27 cellular contexts compared by ENCODE assay signal in the genomic region with DNA sequence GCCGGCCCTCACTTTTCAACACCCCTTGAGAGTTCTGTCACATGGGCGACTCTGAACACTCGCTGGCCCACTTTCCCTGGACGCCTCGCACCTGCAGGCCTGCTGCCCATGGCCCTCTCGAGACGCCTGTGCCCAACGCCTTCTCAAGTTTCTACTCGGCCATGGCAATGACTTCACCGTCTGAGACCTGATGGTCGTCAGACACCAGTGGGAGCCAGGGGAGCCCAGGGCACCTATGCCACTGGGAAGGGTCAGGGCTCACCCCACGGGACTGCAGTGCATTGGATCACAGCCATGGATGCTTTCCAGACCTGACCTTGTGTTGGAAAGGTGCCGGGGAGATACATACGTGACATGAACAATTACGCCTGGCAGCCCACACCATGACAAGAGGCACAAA.
DNase-seq lines count a peak whose midpoint lies in the region; ATAC-seq and TF ChIP-seq lines count a peak whose summit lies in the region.
"Had no signal": no experiment of that assay in that cellular context is flagged by ENCODE, and none has a peak within 500 bp of the region (broad histone marks: within the 10 kb centered on the region; RNA-seq: fewer than 3 reads in every experiment).

No MANE protein-coding gene starts in this region.

- no peaks in the 10 kb centered on the region for H3K9me3 ChIP-seq in skeletal muscle tissue (ENCODE audit: control insufficient read depth in 3 of 3, low read length in 3 of 3)

- peak overlapping the region in 1 of 3 donors; percentile 22 for H3K4me3 ChIP-seq in skeletal muscle tissue (ENCODE audit: low read length in 3 of 3)
- H3K4me3 ChIP-seq: GM23338, K562, tibial nerve had no signal

- H3K36me3 Mint-ChIP-seq in IgD-negative memory B cell = peaks cover 32% of the 10 kb centered on the region
- H3K36me3 Mint-ChIP-seq in chondrocyte (ENCODE audit: low read depth) = peaks cover 20% of the 10 kb centered on the region
- H3K36me3 Mint-ChIP-seq in mesothelial cell of epicardium = peaks cover 32% of the 10 kb centered on the region

- peak overlapping the region in 2 of 3 donors; percentile 24 to 77 for H3K9ac ChIP-seq in skeletal muscle tissue (ENCODE audit: low read depth in 1 of 3, low read length in 3 of 3)

- H3K27me3 ChIP-seq in skeletal muscle tissue (ENCODE audit: control insufficient read depth in 3 of 3, insufficient read depth in 3 of 3, low read length in 3 of 3) = no peaks in the 10 kb centered on the region
- H3K27me3 ChIP-seq: foreskin keratinocyte, tibial nerve had no signal

- peaks cover 32 to 49% (median 40%) of the 10 kb centered on the region in 3 donors for H3K4me1 Mint-ChIP-seq in IgD-negative memory B cell
- H3K4me1 Mint-ChIP-seq in chondrocyte (ENCODE audit: low read depth) = peaks cover 11% of the 10 kb centered on the region
- no peaks in the 10 kb centered on the region for H3K4me1 Mint-ChIP-seq in mesothelial cell of epicardium
- H3K4me1 Mint-ChIP-seq: GM23338 had no signal

- peak overlapping the region in 3 of 4 donors; percentile 20 to 87 (median 60) for H3K4me3 Mint-ChIP-seq in IgD-negative memory B cell
- no peak overlapping the region for H3K4me3 Mint-ChIP-seq in chondrocyte (ENCODE audit: unreplicated experiment)
- H3K4me3 Mint-ChIP-seq in mesothelial cell of epicardium = no peak overlapping the region
- H3K4me3 Mint-ChIP-seq: GM23338, HFFc6 had no signal

- peak overlapping the region; percentile 57 to 95 (median 63) for H3K27ac Mint-ChIP-seq in IgD-negative memory B cell
- no peak overlapping the region for H3K27ac Mint-ChIP-seq in chondrocyte (ENCODE audit: unreplicated experiment)
- peak overlapping the region; percentile 12 for H3K27ac Mint-ChIP-seq in mesothelial cell of epicardium
- H3K27ac Mint-ChIP-seq: activated T-helper 2 cell treated with anti-CD3 and anti-CD28 coated beads, Interferon-gamma antibody, Interleukin-2, Interleukin-4, amounts not matched to agents 10 μg/mL and 5 μg/mL and 100 μg/mL, durations not matched to agents 14 hours and 24 hours and 36 hours; GM23338; HFFc6 had no signal

- peaks cover 54 to 65% (median 64%) of the 10 kb centered on the region in 3 donors for H3K4me1 ChIP-seq in skeletal muscle tissue (ENCODE audit: control insufficient read depth in 3 of 3, insufficient read depth in 3 of 3, low read length in 3 of 3)
- H3K4me1 ChIP-seq: foreskin keratinocyte had no signal

- TF ChIP-seq CTCF in chondrocyte (IDR thresholded peaks at IDR 0.05) (no peak), mesothelial cell of epicardium (IDR thresholded peaks at IDR 0.05; ENCODE audit: unreplicated experiment) (no peak)

- H3K27me3 Mint-ChIP-seq in IgD-negative memory B cell (no peaks in the 10 kb centered on the region), chondrocyte (ENCODE audit: low read depth) (no peaks in the 10 kb centered on the region), mesothelial cell of epicardium (ENCODE audit: low read depth) (no peaks in the 10 kb centered on the region)
- H3K27me3 Mint-ChIP-seq: CD8-positive, alpha-beta memory T cell had no signal

- peaks cover 2 to 19% (median 14%) of the 10 kb centered on the region in 3 donors for H3K9me3 Mint-ChIP-seq in IgD-negative memory B cell
- H3K9me3 Mint-ChIP-seq in chondrocyte (ENCODE audit: low read depth) = peaks cover 2% of the 10 kb centered on the region
- H3K9me3 Mint-ChIP-seq in mesothelial cell of epicardium = peaks cover 8% of the 10 kb centered on the region
- H3K9me3 Mint-ChIP-seq: GM23338 had no signal

- ATAC-seq in GM19397 (IDR thresholded peaks at IDR 0.05; ENCODE audit: unreplicated experiment) = no peak
- ATAC-seq: foreskin keratinocyte; GM23338; K562; stimulated activated naive CD8-positive, alpha-beta T cell treated with anti-CD3 and anti-CD28 coated beads, Interleukin-15, Interleukin-2, amounts not matched to agents 100 U/mL and 50 U/mL, for 24 hours had no signal

- DNase-seq in chondrocyte (ENCODE audit: low spot score) = peak; percentile 75
- DNase-seq in mesothelial cell of epicardium (ENCODE audit: low spot score in 2 of 2, unreplicated experiment in 2 of 2) = no peak
- DNase-seq in HuH-7 (ENCODE audit: low spot score) = no peak
- DNase-seq in 8988T = no peak
- DNase-seq: activated CD4-positive, alpha-beta T cell treated with anti-CD3 and anti-CD28 coated beads, Interleukin-2, amount 50 U/mL, for 48 hours; activated CD8-positive, alpha-beta memory T cell treated with anti-CD3 and anti-CD28 coated beads, Interleukin-2, amount 50 U/mL, for 48 hours; CD8-positive, alpha-beta memory T cell; DMS153; effector CD8-positive, alpha-beta T cell; erythroblast; foreskin keratinocyte; HFFc6; hippocampal formation; NCI-H1105 treated with DMSO at 0.1 percent for 48 hours; NCI-H2029; nucleus accumbens; OCI-M1; stimulated activated CD4-positive, alpha-beta T cell treated with anti-CD3 and anti-CD28 coated beads, Interleukin-4, amount 100 ng/mL, for 4 hours; stimulated activated naive CD8-positive, alpha-beta T cell treated with anti-CD3 and anti-CD28 coated beads, Interleukin-15, Interleukin-2, amounts not matched to agents 100 U/mL and 50 U/mL, for 24 hours; WERI-Rb-1 had no signal

- peaks cover 18 to 33% (median 22%) of the 10 kb centered on the region in 3 donors for H3K36me3 ChIP-seq in skeletal muscle tissue (ENCODE audit: control insufficient read depth in 3 of 3, insufficient read depth in 3 of 3, low read length in 3 of 3)

- peak overlapping the region; percentile 96 for H3K27ac ChIP-seq in skeletal muscle tissue (ENCODE audit: low read depth, low read length)
- H3K27ac ChIP-seq: foreskin keratinocyte, WERI-Rb-1 had no signal

Comparison
In these comparisons a context has a peak if more than half of its experiments do, and no peak if none do; other contexts are left out.
1. H3K4me3 Mint-ChIP-seq: peak in IgD-negative memory B cell (3 of 4); none in chondrocyte (single experiment) and mesothelial cell of epicardium (single experiment).